8 cellular contexts compared by ENCODE assay signal in the genomic region with DNA sequence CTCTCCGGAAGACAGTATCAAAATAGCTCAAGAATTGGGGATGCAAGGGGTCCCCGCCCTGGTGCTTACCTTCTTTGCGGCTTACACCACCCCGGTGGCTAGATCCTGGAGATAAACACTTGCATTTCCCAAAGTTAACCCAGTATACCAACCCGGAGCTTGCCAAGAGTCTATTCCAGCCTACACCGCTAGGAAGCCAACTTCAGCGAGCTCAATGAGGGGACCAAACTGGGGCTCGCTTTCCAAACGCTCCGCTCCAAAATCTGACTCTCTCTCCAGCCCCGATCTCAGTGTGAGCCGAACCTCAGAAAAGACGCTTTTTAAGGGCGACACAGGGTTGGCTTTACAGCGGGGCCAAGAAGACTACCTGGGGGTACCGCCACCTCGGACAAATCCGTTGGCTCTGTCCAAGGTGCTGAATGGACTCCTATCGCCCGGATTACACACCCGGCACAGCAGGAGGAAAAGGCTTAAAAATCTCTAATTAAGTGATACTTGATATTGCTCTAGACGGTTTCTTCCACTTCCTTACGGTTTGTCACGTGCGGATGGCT. TPM values are rescaled to one million over a fixed set of nuclear protein-coding genes. Genes with fewer than 3 reads are reported as not detected.
DNase-seq lines count a peak whose midpoint lies in the region; ATAC-seq and TF ChIP-seq lines count a peak whose summit lies in the region.

No MANE protein-coding gene starts in this region.

- TF ChIP-seq EP300 in tibial nerve (IDR thresholded peaks at IDR 0.05): no peak

- H3K27ac ChIP-seq in tibial nerve: no peak overlapping the region

- no peaks in the 10 kb centered on the region for H3K36me3 ChIP-seq in tibial nerve

- CTCF ChIA-PET in GM10248 (lab: Yijun Ruan, JAX): interaction anchor here (1.5 kb wide), 2 partner anchors 9 to 22 kb away, joined by 3 to 5 read pairs; no protein-coding TSS in a partner anchor

- H3K9me3 ChIP-seq in tibial nerve: no peaks in the 10 kb centered on the region

- ATAC-seq in GM19324 (IDR thresholded peaks at IDR 0.05; ENCODE audit: low FRiP score, unreplicated experiment): no peak
- ATAC-seq in GM21390 (IDR thresholded peaks at IDR 0.05; ENCODE audit: unreplicated experiment): no peak
- ATAC-seq in HG03025 (IDR thresholded peaks at IDR 0.05; ENCODE audit: low FRiP score, unreplicated experiment): no peak

- POLR2A ChIA-PET in GM10248 (lab: Yijun Ruan, JAX): no interaction called here

- peaks cover 0 to 44% (median 12%) of the 10 kb centered on the region in 4 donors for H3K4me1 ChIP-seq in tibial nerve

- TF ChIP-seq POLR2A in tibial nerve (IDR thresholded peaks at IDR 0.05): no peak

- DNase-seq in 8988T (peak; percentile 54), GM10248 (ENCODE audit: extremely low spot score) (peak; percentile 37), T1000 (lab: John Stamatoyannopoulos, UW) (peak; percentile 29), hepatic stellate cell (ENCODE audit: low spot score) (peak; percentile 53), tibial nerve (ENCODE audit: low spot score in 2 of 2) (no peak)

- TF ChIP-seq CTCF in GM10248 (IDR thresholded peaks at IDR 0.05; ENCODE audit: control extremely low read depth, extremely low read depth, low read depth, missing control alignments) (no peak), tibial nerve (IDR thresholded peaks at IDR 0.05) (no peak)

- H3K4me3 ChIP-seq in tibial nerve: no peak overlapping the region

- 7 to 8% methylated on average over 25 of the region's 25 CpGs for WGBS in tibial nerve, 2 donors

- peaks cover 2 to 74% of the 10 kb centered on the region in 2 donors for H3K27me3 ChIP-seq in tibial nerve

RNA-seq across cellular contexts. Expression of a gene that starts 20.1 kb away (rescaled TPM):
- under 1 TPM in 1 of 4 donors, not detected in 3; 0.30 TPM for total RNA-seq in tibial nerve

Comparison
In these comparisons a context has a peak if more than half of its experiments do, and no peak if none do; other contexts are left out.
1. DNase-seq: peak in 8988T (single experiment), GM10248 (single experiment), T1000 (single experiment) and hepatic stellate cell (single experiment); none in tibial nerve (0 of 2).